8 cellular contexts compared by ENCODE assay signal in genomic region chr2:162072181-162072702, GRCh38. TPM values are rescaled to one million over a fixed set of nuclear protein-coding genes. Genes with fewer than 3 reads are reported as not detected.
DNase-seq lines count a peak whose midpoint lies in the region; ATAC-seq, FAIRE-seq and TF ChIP-seq lines count a peak whose summit lies in the region.

No MANE protein-coding gene starts in this region.

- no peak for FAIRE-seq in H54 (lab: Jason Lieb, UNC)

- H3K9me2 ChIP-seq in OCI-LY7 (ENCODE audit: insufficient read depth, low read length) = no peaks in the 10 kb centered on the region

- H2AFZ ChIP-seq in OCI-LY7 (ENCODE audit: low read length) = no peak overlapping the region

- H3K36me3 ChIP-seq in kidney epithelial cell (ENCODE audit: control insufficient read depth, insufficient read depth, low read length) (no peaks in the 10 kb centered on the region), OCI-LY7 (ENCODE audit: insufficient read depth, low read length) (no peaks in the 10 kb centered on the region)

- TF ChIP-seq CTCF in kidney epithelial cell (IDR thresholded peaks at IDR 0.05; ENCODE audit: insufficient read depth, low read length, poor library complexity, severe bottlenecking) (no peak), osteocyte (IDR thresholded peaks at IDR 0.05) (no peak), OCI-LY7 (conservative IDR thresholded peaks at IDR 0.05; ENCODE audit: low read length) (no peak)

- TF ChIP-seq POLR2A in H54 (IDR thresholded peaks at IDR 0.05; ENCODE audit: low read depth, low read length) = no peak

- no peak overlapping the region for H3K4me2 ChIP-seq in OCI-LY7 (ENCODE audit: low read length)

- no peaks in the 10 kb centered on the region for H3K79me2 ChIP-seq in OCI-LY7 (ENCODE audit: insufficient read depth, low read depth, low read length)

- H3K4me1 Mint-ChIP-seq in osteocyte (ENCODE audit: unreplicated experiment) = peaks cover 17% of the 10 kb centered on the region

- no peaks in the 10 kb centered on the region for H4K20me1 ChIP-seq in OCI-LY7 (ENCODE audit: insufficient read depth, low read length)

- peak; percentile 69 for ATAC-seq in GM18508 (IDR thresholded peaks at IDR 0.05; ENCODE audit: insufficient read depth, unreplicated experiment)

- peaks cover 30% of the 10 kb centered on the region for H3K27me3 Mint-ChIP-seq in osteocyte (ENCODE audit: unreplicated experiment)

- intact Hi-C loops in OCI-LY7 (cut with micrococcal nuclease; ENCODE audit: unreplicated experiment) = no loop called here

- CTCF ChIA-PET in OCI-LY7 (lab: Charles Lee; ENCODE audit: unreplicated experiment) = no interaction called here

- H3K36me3 Mint-ChIP-seq in osteocyte (ENCODE audit: unreplicated experiment) = no peaks in the 10 kb centered on the region

- no peaks in the 10 kb centered on the region for H3K9me3 ChIP-seq in OCI-LY7 (ENCODE audit: low read length)

- peak overlapping the region; percentile 65 for H3K4me3 ChIP-seq in kidney epithelial cell (ENCODE audit: low read depth, low read length)
- no peak overlapping the region for H3K4me3 ChIP-seq in OCI-LY7 (ENCODE audit: low read depth, low read length, poor library complexity, severe bottlenecking)

- no peak overlapping the region for H3K27ac ChIP-seq in OCI-LY7 (ENCODE audit: low read depth, low read length, poor library complexity, severe bottlenecking)

- H3K27ac Mint-ChIP-seq in osteocyte (ENCODE audit: unreplicated experiment) = no peak overlapping the region

- no peaks in the 10 kb centered on the region for H3K4me1 ChIP-seq in OCI-LY7 (ENCODE audit: insufficient read depth, low read length, poor library complexity, severe bottlenecking)

- no TSS peak for BruUV-seq in OCI-LY7 (replicated peaks; lab: Mats Ljungman, UMichigan)

- POLR2A ChIA-PET in OCI-LY7 (lab: Charles Lee) = no interaction called here

- H3K9me3 Mint-ChIP-seq in osteocyte (ENCODE audit: unreplicated experiment) = no peaks in the 10 kb centered on the region

- DNase-seq in H54 (ENCODE audit: insufficient read length, low spot score) (peak; percentile 24), OCI-M1 (lab: John Stamatoyannopoulos, UW) (peak; percentile 23), kidney epithelial cell (ENCODE audit: low read depth) (no peak), osteocyte (ENCODE audit: extremely low spot score, unreplicated experiment) (no peak), DMS153 (lab: John Stamatoyannopoulos, UW) (no peak), GOT3 (lab: John Stamatoyannopoulos, UW) (no peak), OCI-LY7 (ENCODE audit: low spot score) (no peak)

- H3K27me3 ChIP-seq in kidney epithelial cell (ENCODE audit: control insufficient read depth, insufficient read depth, low read length) = no peaks in the 10 kb centered on the region

- H3K4me3 Mint-ChIP-seq in osteocyte (ENCODE audit: unreplicated experiment) = no peak overlapping the region

RNA-seq across cellular contexts. Expression of gene DPP4, which starts 1.8 kb away (rescaled TPM):
- total RNA-seq in kidney epithelial cell (61.6 and 78.9 TPM in 2 replicates), osteocyte (not detected in 2 replicates), OCI-LY7 (2022) (not detected in 2 replicates)
- not detected in 2 replicates for total RNA-seq in OCI-LY7 (2014; rRNA removed; shearing (Covaris generic))

Comparison
In these comparisons a context has a peak if more than half of its experiments do, and no peak if none do; other contexts are left out.
1. DNase-seq: peak in H54 (single experiment) and OCI-M1 (single experiment); none in kidney epithelial cell (single experiment), osteocyte (single experiment), DMS153 (single experiment), GOT3 (single experiment) and OCI-LY7 (single experiment).
2. RNA of gene DPP4, which starts 1.8 kb away (total RNA-seq): 61.6 to 78.9 TPM in kidney epithelial cell; not detected in osteocyte and not detected in OCI-LY7; every median in the first group is over 10 times any median in the second.